ENCODE assay signal across 8 cellular contexts in the genomic region with DNA sequence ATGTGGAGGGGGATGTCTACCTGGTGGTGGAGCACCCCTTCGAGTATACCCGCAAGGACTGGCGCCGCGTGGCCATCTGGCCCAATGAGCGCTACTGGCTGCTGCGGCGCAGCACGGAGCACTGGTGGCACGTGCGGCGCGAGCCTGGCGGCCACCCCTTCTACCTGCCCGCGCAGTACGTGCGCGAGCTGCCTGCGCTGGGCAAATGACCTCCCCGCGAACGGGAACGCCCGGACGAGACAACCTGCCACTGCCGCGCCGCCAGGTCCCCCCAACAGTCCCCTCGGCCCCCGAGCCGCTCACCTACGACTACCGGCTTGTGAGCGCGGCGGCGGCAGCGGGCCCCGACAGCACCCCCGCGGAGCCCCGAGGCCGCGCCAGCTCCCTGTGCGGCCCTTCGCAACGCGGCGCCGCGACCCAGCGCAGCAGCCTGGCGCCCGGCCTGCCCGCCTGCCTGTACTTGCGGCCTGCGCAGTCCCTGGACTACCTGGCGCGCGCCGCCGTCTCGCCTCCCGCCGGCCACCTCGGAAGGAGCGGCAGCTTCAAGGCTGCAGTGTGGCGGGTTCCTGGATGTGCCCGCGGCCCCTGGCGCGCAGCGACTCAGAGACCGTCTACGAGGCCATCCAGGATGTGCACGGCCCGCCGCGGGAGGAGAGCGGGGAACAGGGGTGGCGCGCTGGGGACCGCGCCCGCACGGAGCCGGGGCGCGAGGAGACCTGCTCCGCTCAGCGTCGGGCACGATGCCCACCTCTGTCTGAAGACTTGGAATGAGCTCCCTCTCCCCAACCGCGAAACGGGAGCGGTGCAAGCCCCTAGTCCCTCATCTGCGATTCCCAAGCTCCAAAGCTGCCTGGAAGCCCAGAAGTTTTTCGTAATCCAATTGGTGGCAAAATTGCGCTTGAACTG. TPM values are rescaled to one million over a fixed set of nuclear protein-coding genes. Genes with fewer than 3 reads are reported as not detected.
DNase-seq lines count a peak whose midpoint lies in the region; ATAC-seq and TF ChIP-seq lines count a peak whose summit lies in the region.

No MANE protein-coding gene starts in this region.

- H3K4me1 Mint-ChIP-seq in natural killer cell, result peaks cover 20 to 52% of the 10 kb centered on the region in 2 donors

- ATAC-seq in body of pancreas (peak; percentile 12), natural killer cell (peak; percentile 34 to 57 (median 37)), HG03095 (IDR thresholded peaks at IDR 0.05; ENCODE audit: unreplicated experiment) (no peak), HG03442 (IDR thresholded peaks at IDR 0.05; ENCODE audit: unreplicated experiment) (no peak)

- intact Hi-C loops in body of pancreas (cut with DNase I) (no loop called here), natural killer cell (cut with micrococcal nuclease) (no loop called here)

- no peak for TF ChIP-seq POLR2A in body of pancreas (IDR thresholded peaks at IDR 0.05)

- H3K27me3 Mint-ChIP-seq in natural killer cell (ENCODE audit: low read depth in 2 of 2), result peaks cover 0 to 18% of the 10 kb centered on the region in 2 donors

- H3K27ac Mint-ChIP-seq in natural killer cell, result peak overlapping the region; percentile 65 to 69

- DNase-seq in ELF-1 (ENCODE audit: low read depth, low spot score) (peak; percentile 53), NCI-H748 (lab: John Stamatoyannopoulos, UW; ENCODE audit: unreplicated experiment) (peak; percentile 70), body of pancreas (peak in 2 of 4 donors; percentile 16 to 45), natural killer cell (peak; percentile 30), middle frontal gyrus (ENCODE audit: extremely low spot score, low spot score) (no peak), Kasumi-1 (lab: John Stamatoyannopoulos, UW) (no peak)

- H3K4me1 ChIP-seq in body of pancreas, result peaks cover 54% of the 10 kb centered on the region

- no peaks in the 10 kb centered on the region for H3K36me3 Mint-ChIP-seq in natural killer cell

- H3K27me3 ChIP-seq in body of pancreas, result peaks cover 0 to 32% of the 10 kb centered on the region in 2 donors

- no peaks in the 10 kb centered on the region for H3K9me3 ChIP-seq in body of pancreas

- no peak overlapping the region for H3K4me3 ChIP-seq in body of pancreas

- H3K4me3 Mint-ChIP-seq in natural killer cell, result peak overlapping the region; percentile 90

- 2 to 4% methylated on average over 7 to 93 of the region's 101 CpGs for WGBS in body of pancreas, 2 donors

- H3K36me3 ChIP-seq in body of pancreas (replicated peaks in 1 of 2; ENCODE audit: insufficient read depth in 1 of 2, low read depth in 2 of 2), result no peaks in the 10 kb centered on the region

- no peak for TF ChIP-seq CTCF in body of pancreas (IDR thresholded peaks at IDR 0.05)
- no peak for TF ChIP-seq CTCF in natural killer cell (IDR thresholded peaks at IDR 0.05)

- H3K9me3 Mint-ChIP-seq in natural killer cell, result no peaks in the 10 kb centered on the region

- no peak overlapping the region for H3K27ac ChIP-seq in body of pancreas

RNA-seq across cellular contexts. Expression of a gene that starts 48.7 kb away (rescaled TPM):
- total RNA-seq in body of pancreas (10 to 100 TPM; 23.3 to 28.3 TPM), natural killer cell (100 to 1,000 TPM in 2 of 3 donors, 10 to 100 TPM in 1; 87.0 to 131 (median 107) TPM)

Comparison
In these comparisons a context has a peak if more than half of its experiments do, and no peak if none do; other contexts are left out.
1. DNase-seq: peak in ELF-1 (single experiment), NCI-H748 (single experiment) and natural killer cell (single experiment); none in middle frontal gyrus (single experiment) and Kasumi-1 (0 of 2).
2. ATAC-seq: peak in body of pancreas (single experiment) and natural killer cell (3 of 3); none in HG03095 (single experiment) and HG03442 (single experiment).